In the genomic region with DNA sequence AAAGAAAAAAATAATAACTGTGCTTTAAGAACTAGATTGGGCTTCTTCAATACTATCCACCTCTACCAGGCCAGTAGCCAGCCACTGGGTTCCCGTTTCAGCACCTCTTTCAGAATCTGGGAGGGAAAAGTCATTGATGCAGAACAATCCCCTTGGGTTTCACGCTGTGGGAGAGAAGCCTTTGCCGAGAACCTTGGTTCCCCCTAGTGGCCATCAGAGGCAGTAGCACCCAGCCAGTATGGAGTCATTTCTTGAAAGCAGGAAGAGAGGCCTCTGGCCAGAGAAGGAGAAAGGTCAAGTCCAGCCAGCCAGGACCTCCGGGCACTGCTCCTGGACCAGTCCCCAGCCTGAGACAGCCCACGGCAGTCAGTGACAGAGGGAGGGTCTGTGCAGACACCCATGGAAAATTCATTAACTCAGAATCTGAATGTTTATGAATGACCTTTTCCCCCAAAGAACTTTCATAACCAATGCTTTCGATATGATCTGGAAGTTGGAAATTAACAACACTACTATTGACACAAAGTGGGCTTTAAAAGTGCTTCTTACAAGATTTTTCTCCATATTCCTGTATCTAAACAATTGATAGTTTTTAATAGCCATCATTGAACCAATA, we compare ENCODE assay signal across 8 cellular contexts. TPM values are rescaled to one million over a fixed set of nuclear protein-coding genes. Genes with fewer than 3 reads are reported as not detected.
DNase-seq lines count a peak whose midpoint lies in the region; TF ChIP-seq lines count a peak whose summit lies in the region.

No MANE protein-coding gene starts in this region.

- no peaks in the 10 kb centered on the region for H3K36me3 ChIP-seq in trophoblast cell (ENCODE audit: control insufficient read depth in 1 of 2, insufficient read depth in 2 of 2, low read length in 2 of 2)
- no peaks in the 10 kb centered on the region for H3K36me3 ChIP-seq in vagina

- H3K27ac ChIP-seq in trophoblast cell (ENCODE audit: low read depth, low read length) (no peak overlapping the region), vagina (no peak overlapping the region)

- DNase-seq in GM04504 (ENCODE audit: low read depth) (peak; percentile 51), GOT3 (lab: John Stamatoyannopoulos, UW) (peak; percentile 9), LNCaP clone FGC (ENCODE audit: low read depth) (no peak), SHP77 (lab: John Stamatoyannopoulos, UW) (peak; percentile 52 to 71), glomerular endothelial cell (ENCODE audit: extremely low read depth, low read depth, low spot score) (peak; percentile 31), trophoblast cell (peak; percentile 77 to 94), vagina (ENCODE audit: extremely low spot score in 2 of 2) (no peak)
- peak; percentile 20 for DNase-seq in activated gamma-delta T cell treated with anti-CD3 and anti-CD28 coated beads, Interleukin-2, amount 50 U/mL, for 16 hours (ENCODE audit: low read depth)

- H4K12ac ChIP-seq in trophoblast cell (ENCODE audit: low read depth, low read length) = no peak overlapping the region

- no peaks in the 10 kb centered on the region for H3K79me2 ChIP-seq in trophoblast cell (ENCODE audit: control insufficient read depth, insufficient read depth, low read length, poor library complexity)

- no peak overlapping the region for H3K4me3 ChIP-seq in LNCaP clone FGC (ENCODE audit: low read depth, low read length)
- no peak overlapping the region for H3K4me3 ChIP-seq in trophoblast cell (ENCODE audit: low read depth, low read length)
- no peak overlapping the region for H3K4me3 ChIP-seq in vagina

- no peak overlapping the region for H3K23ac ChIP-seq in trophoblast cell (ENCODE audit: low read length)

- no peak overlapping the region for H2BK5ac ChIP-seq in trophoblast cell (ENCODE audit: low read depth, low read length, poor library complexity)

- no peak overlapping the region for H3K4me2 ChIP-seq in trophoblast cell (ENCODE audit: low read length)

- H4K8ac ChIP-seq in trophoblast cell (ENCODE audit: low read depth, low read length) = no peak overlapping the region

- H4K91ac ChIP-seq in trophoblast cell (ENCODE audit: low read depth, low read length) = no peak overlapping the region

- H3K27me3 ChIP-seq in trophoblast cell (ENCODE audit: insufficient read depth, low read length) (no peaks in the 10 kb centered on the region), vagina (no peaks in the 10 kb centered on the region)

- no peaks in the 10 kb centered on the region for H3K79me1 ChIP-seq in trophoblast cell (ENCODE audit: low read length)

- no peak for TF ChIP-seq POLR2A in vagina (IDR thresholded peaks at IDR 0.05)

- no peak overlapping the region for H2AFZ ChIP-seq in trophoblast cell (ENCODE audit: insufficient read depth, low read length, poor library complexity)

- no peak overlapping the region for H3K9ac ChIP-seq in trophoblast cell (ENCODE audit: low read length)

- intact Hi-C loops in vagina (cut with DNase I) = loop anchor here (5.0 kb wide), 1 partner anchor 882 kb away; a partner anchor contains a TSS

- peak; percentile 99 for TF ChIP-seq CTCF in LNCaP clone FGC (IDR thresholded peaks at IDR 0.05; ENCODE audit: control insufficient read depth, extremely low read depth, insufficient read depth)
- peak; percentile 79 to 86 (median 85) for TF ChIP-seq CTCF in vagina (IDR thresholded peaks at IDR 0.05)

- H2BK12ac ChIP-seq in trophoblast cell (ENCODE audit: low read length) = no peak overlapping the region

- no peak overlapping the region for H2AK5ac ChIP-seq in trophoblast cell (ENCODE audit: low read length)

- WGBS in trophoblast cell (ENCODE audit: extremely low coverage, insufficient coverage, insufficient read length) = no CpG with 5 or more reads among the region's 6 CpGs

- no peak overlapping the region for H3K14ac ChIP-seq in trophoblast cell (ENCODE audit: low read length)

- H3K18ac ChIP-seq in trophoblast cell (ENCODE audit: low read length) = no peak overlapping the region

- H3K9me3 ChIP-seq in trophoblast cell (ENCODE audit: insufficient read depth, low read depth, low read length) (peaks cover 2% of the 10 kb centered on the region), vagina (no peaks in the 10 kb centered on the region)

- no peak overlapping the region for H2BK120ac ChIP-seq in trophoblast cell (ENCODE audit: insufficient read depth, low read length, poor library complexity)

- H3K4me1 ChIP-seq in trophoblast cell (ENCODE audit: control insufficient read depth in 1 of 2, insufficient read depth in 2 of 2, low read length in 2 of 2) = no peaks in the 10 kb centered on the region
- peaks cover 9% of the 10 kb centered on the region for H3K4me1 ChIP-seq in vagina

- no peak overlapping the region for H3K4ac ChIP-seq in trophoblast cell (ENCODE audit: low read depth, low read length)

RNA-seq across cellular contexts. Expression of a gene that starts 51.2 kb away (rescaled TPM):
- total RNA-seq in glomerular endothelial cell (1,376 and 1,752 TPM in 2 replicates), vagina (38.3 TPM)
- polyA plus RNA-seq in trophoblast cell (2013) = 93.1 and 99.2 TPM in 2 replicates

Comparison
In these comparisons a context has a peak if more than half of its experiments do, and no peak if none do; other contexts are left out.
1. DNase-seq: peak in GM04504 (single experiment), GOT3 (single experiment), SHP77 (2 of 2), activated gamma-delta T cell treated with anti-CD3 and anti-CD28 coated beads, Interleukin-2, amount 50 U/mL, for 16 hours (single experiment), glomerular endothelial cell (single experiment) and trophoblast cell (2 of 2); none in LNCaP clone FGC (single experiment) and vagina (0 of 2).
2. RNA of a gene that starts 51.2 kb away (total RNA-seq): 1,376 to 1,752 TPM in glomerular endothelial cell; 38.3 TPM in vagina (single experiment); every median in the first group is over 10 times any median in the second.